Comparison of ENCODE assay signal across 1 cellular context in the genomic region with DNA sequence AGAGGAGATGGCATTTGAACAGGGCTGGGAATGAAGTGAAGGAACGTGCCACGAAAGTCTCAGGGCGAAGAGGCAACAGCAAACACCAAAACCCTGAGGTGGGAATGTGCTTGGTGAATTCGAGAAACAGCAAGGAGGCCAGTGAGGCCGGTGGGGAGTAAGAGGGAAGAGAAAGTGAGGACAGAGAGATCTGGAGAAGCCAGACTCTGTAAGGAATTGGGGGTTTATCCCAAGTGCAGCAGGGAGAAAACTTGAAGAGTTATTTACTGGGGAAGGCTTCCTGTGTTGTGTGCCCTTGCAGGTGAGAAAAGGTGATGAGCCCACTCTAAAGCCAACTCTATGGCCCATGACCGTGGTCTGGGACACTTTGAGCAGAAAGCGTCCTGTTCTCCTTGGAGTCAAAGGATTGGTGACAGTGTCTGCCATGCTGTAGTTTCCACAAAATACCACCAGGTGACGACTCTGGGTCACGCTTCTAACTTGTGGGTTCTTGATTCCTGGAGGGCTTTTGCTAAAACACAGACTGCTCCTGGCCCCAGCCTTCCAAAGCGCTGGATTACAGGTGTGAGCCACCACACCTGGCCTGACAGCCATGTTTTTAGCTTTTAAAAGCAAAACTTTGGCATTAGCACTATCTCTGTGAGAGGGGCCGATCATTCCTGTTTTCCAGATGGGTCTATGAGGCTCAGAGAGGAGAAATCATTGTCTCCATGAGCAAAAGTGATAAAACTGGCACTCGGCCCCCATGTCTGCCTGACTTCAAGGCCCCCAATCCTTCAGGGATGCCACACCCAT.
TF ChIP-seq lines count a peak whose summit lies in the region.

No MANE protein-coding gene starts in this region.

TF ChIP-seq in IMR-90, 13 proteins besides CTCF, POLR2A, EP300 and RAD21:
- TF ChIP-seq MXI1 (IDR thresholded peaks at IDR 0.05; ENCODE audit: borderline replicate concordance, low read depth, low read length) (no peak), RFX5 (IDR thresholded peaks at IDR 0.05; ENCODE audit: low read depth, low read length) (no peak), MAZ (IDR thresholded peaks at IDR 0.05; ENCODE audit: borderline replicate concordance, low read depth, low read length) (peak; percentile 58; the same call in 1 of the 2 replicates), FOS (IDR thresholded peaks at IDR 0.05; ENCODE audit: low read depth, low read length) (no peak), SMC3 (IDR thresholded peaks at IDR 0.05; ENCODE audit: low read depth, low read length) (peak; percentile 97), MAFK (IDR thresholded peaks at IDR 0.05; ENCODE audit: low read depth, low read length) (no peak)
- TF ChIP-seq, protein P1, sequence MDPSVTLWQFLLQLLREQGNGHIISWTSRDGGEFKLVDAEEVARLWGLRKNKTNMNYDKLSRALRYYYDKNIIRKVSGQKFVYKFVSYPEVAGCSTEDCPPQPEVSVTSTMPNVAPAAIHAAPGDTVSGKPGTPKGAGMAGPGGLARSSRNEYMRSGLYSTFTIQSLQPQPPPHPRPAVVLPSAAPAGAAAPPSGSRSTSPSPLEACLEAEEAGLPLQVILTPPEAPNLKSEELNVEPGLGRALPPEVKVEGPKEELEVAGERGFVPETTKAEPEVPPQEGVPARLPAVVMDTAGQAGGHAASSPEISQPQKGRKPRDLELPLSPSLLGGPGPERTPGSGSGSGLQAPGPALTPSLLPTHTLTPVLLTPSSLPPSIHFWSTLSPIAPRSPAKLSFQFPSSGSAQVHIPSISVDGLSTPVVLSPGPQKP (IDR thresholded peaks at IDR 0.05; ENCODE audit: borderline replicate concordance, low read depth, low read length), result no peak
